1 cellular context compared by ENCODE assay signal in genomic region chr11:46247664-46248063, GRCh38.
A peak's percentile ranks its signal among the peaks of the same experiment; 100 is the strongest.
TF ChIP-seq lines count a peak whose summit lies in the region.

No MANE protein-coding gene starts in this region.

TF ChIP-seq in HepG2, 621 proteins besides CTCF, POLR2A, EP300 and RAD21 (continued from another document):
- TF ChIP-seq FOSL2 (CRISPR knock-in tag; IDR thresholded peaks at IDR 0.05) (0 out of 2 replicates have a peak, but pooled peaks have one; percentile 25), ZEB1 (IDR thresholded peaks at IDR 0.05; ENCODE audit: insufficient replicate concordance, low read depth) (peak; percentile 82)
TF ChIP-seq in HepG2: peak in this region for 13.
